11 cellular contexts compared by ENCODE assay signal in genomic region chr11:116357769-116358544, GRCh38.
A peak's percentile ranks its signal among the peaks of the same experiment; 100 is the strongest.
DNase-seq lines count a peak whose midpoint lies in the region; ATAC-seq, FAIRE-seq and TF ChIP-seq lines count a peak whose summit lies in the region.
"Had no signal": no experiment of that assay in that cellular context is flagged by ENCODE, and none has a peak within 500 bp of the region (broad histone marks: within the 10 kb centered on the region; RNA-seq: fewer than 3 reads in every experiment).

No MANE protein-coding gene starts in this region.

- no peaks in the 10 kb centered on the region for H3K79me2 ChIP-seq in OCI-LY1 (ENCODE audit: insufficient read depth, low read length)

- H3K27ac ChIP-seq in OCI-LY1 (ENCODE audit: low read depth, low read length, poor library complexity, severe bottlenecking) (no peak overlapping the region), left ventricle myocardium inferior (replicated peaks) (no peak overlapping the region), small intestine (ENCODE audit: low read depth in 1 of 2, low read length in 1 of 2) (no peak overlapping the region)
- H3K27ac ChIP-seq: adrenal gland had no signal

- no peak for FAIRE-seq in small intestine (lab: Jason Lieb, UNC)

- no peaks in the 10 kb centered on the region for H3K27me3 Mint-ChIP-seq in activated CD4-positive, alpha-beta T cell treated with anti-CD3 and anti-CD28 coated beads, Interleukin-2, amount 10 ng/mL, durations not matched to agents 7 days and 5 days

- no peak overlapping the region for H3K27ac Mint-ChIP-seq in activated CD4-positive, alpha-beta T cell treated with anti-CD3 and anti-CD28 coated beads, Interleukin-2, amount 10 ng/mL, durations not matched to agents 7 days and 5 days

- H3K27me3 ChIP-seq in OCI-LY1 (ENCODE audit: insufficient read depth, low read length) (no peaks in the 10 kb centered on the region), left ventricle myocardium inferior (ENCODE audit: low read depth) (peaks cover 77% of the 10 kb centered on the region), small intestine (ENCODE audit: control insufficient read depth in 2 of 2, insufficient read depth in 2 of 2, low read length in 2 of 2) (no peaks in the 10 kb centered on the region)

- no peaks in the 10 kb centered on the region for H3K4me1 Mint-ChIP-seq in activated CD4-positive, alpha-beta T cell treated with anti-CD3 and anti-CD28 coated beads, Interleukin-2, amount 10 ng/mL, durations not matched to agents 7 days and 5 days

- H3K9me3 Mint-ChIP-seq in activated CD4-positive, alpha-beta T cell treated with anti-CD3 and anti-CD28 coated beads, Interleukin-2, amount 10 ng/mL, durations not matched to agents 7 days and 5 days, result no peaks in the 10 kb centered on the region

- H3K9me2 ChIP-seq in OCI-LY1 (ENCODE audit: low read depth, low read length), result no peaks in the 10 kb centered on the region

- TF ChIP-seq CTCF in OCI-LY1 (IDR thresholded peaks at IDR 0.05; ENCODE audit: low read length) (peak; percentile 21; the same call in 1 of the 2 replicates), left ventricle myocardium inferior (IDR thresholded peaks at IDR 0.05; ENCODE audit: borderline replicate concordance) (peak; percentile 40)

- H3K9me3 ChIP-seq in OCI-LY1 (ENCODE audit: low read length), result no peaks in the 10 kb centered on the region
- no peaks in the 10 kb centered on the region for H3K9me3 ChIP-seq in left ventricle myocardium inferior (replicated peaks)
- H3K9me3 ChIP-seq in small intestine (ENCODE audit: control insufficient read depth, low read depth), result no peaks in the 10 kb centered on the region
- H3K9me3 ChIP-seq: adrenal gland had no signal

- no peak overlapping the region for H2AFZ ChIP-seq in OCI-LY1 (ENCODE audit: low read length)

- H3K36me3 Mint-ChIP-seq in activated CD4-positive, alpha-beta T cell treated with anti-CD3 and anti-CD28 coated beads, Interleukin-2, amount 10 ng/mL, durations not matched to agents 7 days and 5 days (ENCODE audit: low read depth), result no peaks in the 10 kb centered on the region

- no peak overlapping the region for H3K4me3 Mint-ChIP-seq in activated CD4-positive, alpha-beta T cell treated with anti-CD3 and anti-CD28 coated beads, Interleukin-2, amount 10 ng/mL, durations not matched to agents 7 days and 5 days

- no peak overlapping the region for H3K4me2 ChIP-seq in OCI-LY1 (ENCODE audit: low read length)

- POLR2A ChIA-PET in activated CD4-positive, alpha-beta T cell treated with anti-CD3 and anti-CD28 coated beads, Interleukin-2, amount 10 ng/mL, durations not matched to agents 7 days and 5 days (lab: Charles Lee), result no interaction called here

- ATAC-seq in GM19324 (IDR thresholded peaks at IDR 0.05; ENCODE audit: low FRiP score, unreplicated experiment) (no peak), GM21576 (IDR thresholded peaks at IDR 0.05; ENCODE audit: unreplicated experiment) (no peak)

- H3K4me3 ChIP-seq in OCI-LY1 (ENCODE audit: low read depth, low read length, poor library complexity, severe bottlenecking) (no peak overlapping the region), left ventricle myocardium inferior (no peak overlapping the region), small intestine (ENCODE audit: low read depth in 1 of 2, low read length in 2 of 2) (no peak overlapping the region)
- H3K4me3 ChIP-seq: adrenal gland had no signal

- no peak overlapping the region for H3K9ac ChIP-seq in OCI-LY1 (ENCODE audit: low read length)

- intact Hi-C loops in left ventricle myocardium inferior (cut with micrococcal nuclease), result no loop called here

- H3K4me1 ChIP-seq in OCI-LY1 (ENCODE audit: insufficient read depth, low read length, severe bottlenecking) (no peaks in the 10 kb centered on the region), left ventricle myocardium inferior (no peaks in the 10 kb centered on the region), small intestine (ENCODE audit: control insufficient read depth in 2 of 2, insufficient read depth in 1 of 2, low read depth in 1 of 2, low read length in 1 of 2) (no peaks in the 10 kb centered on the region)
- H3K4me1 ChIP-seq: adrenal gland had no signal

- H3K36me3 ChIP-seq in OCI-LY1 (ENCODE audit: insufficient read depth, low read length), result no peaks in the 10 kb centered on the region
- no peaks in the 10 kb centered on the region for H3K36me3 ChIP-seq in left ventricle myocardium inferior
- H3K36me3 ChIP-seq in small intestine (ENCODE audit: control insufficient read depth in 2 of 2, insufficient read depth in 2 of 2, low read length in 2 of 2), result no peaks in the 10 kb centered on the region
- H3K36me3 ChIP-seq: adrenal gland had no signal

- no peaks in the 10 kb centered on the region for H3F3A ChIP-seq in OCI-LY1 (ENCODE audit: insufficient read depth, low read length)

- 43 to 46% (median 46%) methylated on average over 38 of the region's 38 CpGs for WGBS in small intestine, 3 donors

- H4K20me1 ChIP-seq in OCI-LY1 (ENCODE audit: insufficient read depth, low read length), result no peaks in the 10 kb centered on the region

- CTCF ChIA-PET in activated CD4-positive, alpha-beta T cell treated with anti-CD3 and anti-CD28 coated beads, Interleukin-2, amount 10 ng/mL, durations not matched to agents 7 days and 5 days (lab: Charles Lee), result no interaction called here

- peak; percentile 9 for DNase-seq in activated CD4-positive, alpha-beta T cell treated with anti-CD3 and anti-CD28 coated beads for 48 hours
- no peak for DNase-seq in activated CD4-positive, alpha-beta T cell treated with anti-CD3 and anti-CD28 coated beads, Interleukin-2, amount 10 ng/mL, durations not matched to agents 7 days and 5 days
- no peak for DNase-seq in left ventricle myocardium inferior
- DNase-seq in small intestine, result peak; percentile 55
- no peak for DNase-seq in OCI-M1 (lab: John Stamatoyannopoulos, UW)
- DNase-seq: ACHN; activated CD4-positive, CD25-positive, alpha-beta regulatory T cell had no signal

Comparison
In these comparisons a context has a peak if more than half of its experiments do, and no peak if none do; other contexts are left out.
1. DNase-seq: peak in activated CD4-positive, alpha-beta T cell treated with anti-CD3 and anti-CD28 coated beads for 48 hours (single experiment) and small intestine (single experiment); none in activated CD4-positive, alpha-beta T cell treated with anti-CD3 and anti-CD28 coated beads, Interleukin-2, amount 10 ng/mL, durations not matched to agents 7 days and 5 days (single experiment), left ventricle myocardium inferior (single experiment) and OCI-M1 (single experiment).